Comparison of ENCODE assay signal across 10 cellular contexts in genomic region chr6:98764378-98764911, GRCh38.
DNase-seq lines count a peak whose midpoint lies in the region; ATAC-seq and TF ChIP-seq lines count a peak whose summit lies in the region.
"Had no signal": no experiment of that assay in that cellular context is flagged by ENCODE, and none has a peak within 500 bp of the region (broad histone marks: within the 10 kb centered on the region; RNA-seq: fewer than 3 reads in every experiment).

No MANE protein-coding gene starts in this region.

- H3K4me3 Mint-ChIP-seq in CD8-positive, alpha-beta memory T cell, result peak overlapping the region; percentile 37 to 83 (median 71)

- TF ChIP-seq CTCF in gastroesophageal sphincter (IDR thresholded peaks at IDR 0.05), result no peak

- WGBS in gastroesophageal sphincter (ENCODE audit: low coverage in 1 of 2), 2 donors, result 64 to 75% methylated on average over 1 of the region's 1 CpG

- peaks cover 6 to 13% (median 12%) of the 10 kb centered on the region in 3 donors for H3K4me1 Mint-ChIP-seq in CD8-positive, alpha-beta memory T cell

- peaks cover 0 to 1% (median 0%) of the 10 kb centered on the region in 3 donors for H3K36me3 Mint-ChIP-seq in CD8-positive, alpha-beta memory T cell

- no peak for TF ChIP-seq EP300 in gastroesophageal sphincter (IDR thresholded peaks at IDR 0.05)

- CTCF ChIA-PET in CD8-positive, alpha-beta memory T cell (lab: Charles Lee), result no interaction called here

- ATAC-seq in HG03439 (IDR thresholded peaks at IDR 0.05; ENCODE audit: unreplicated experiment), result no peak
- no peak for ATAC-seq in gastroesophageal sphincter

- no peaks in the 10 kb centered on the region for H3K9me3 ChIP-seq in CD8-positive, alpha-beta memory T cell (ENCODE audit: low read length)
- peaks cover 0 to 14% (median 0%) of the 10 kb centered on the region in 3 donors for H3K9me3 ChIP-seq in gastroesophageal sphincter

- no peak for DNase-seq in CD8-positive, alpha-beta memory T cell
- DNase-seq in OCI-M1 (lab: John Stamatoyannopoulos, UW), result peak; percentile 67
- peak; percentile 11 for DNase-seq in fibroblast of peridontal ligament (ENCODE audit: extremely low read depth)
- no peak for DNase-seq in skeletal muscle cell (ENCODE audit: low read depth)
- no peak for DNase-seq in DMS 273 treated with DMSO at 0.1 percent for 48 hours (lab: John Stamatoyannopoulos, UW)
- DNase-seq in activated CD4-positive, alpha-beta T cell treated with anti-CD3 and anti-CD28 coated beads, Interleukin-2, amount 50 U/mL, for 48 hours, result no peak
- DNase-seq: Karpas-422 had no signal

- no peaks in the 10 kb centered on the region for H3K36me3 ChIP-seq in CD8-positive, alpha-beta memory T cell (ENCODE audit: insufficient read depth, low read length)
- no peaks in the 10 kb centered on the region for H3K36me3 ChIP-seq in gastroesophageal sphincter

- H3K4me3 ChIP-seq in CD8-positive, alpha-beta memory T cell (ENCODE audit: low read length), result no peak overlapping the region
- peak overlapping the region; percentile 25 for H3K4me3 ChIP-seq in skeletal muscle cell (ENCODE audit: low read depth, low read length)
- peak overlapping the region in 1 of 2 donors; percentile 6 for H3K4me3 ChIP-seq in gastroesophageal sphincter

- TF ChIP-seq POLR2A in gastroesophageal sphincter (IDR thresholded peaks at IDR 0.05), result no peak

- H3K9me3 Mint-ChIP-seq in CD8-positive, alpha-beta memory T cell, result peaks cover 0 to 7% (median 0%) of the 10 kb centered on the region in 5 donors

- peak overlapping the region in 2 of 8 donors; percentile 26 to 47 for H3K27ac Mint-ChIP-seq in CD8-positive, alpha-beta memory T cell

- POLR2A ChIA-PET in CD8-positive, alpha-beta memory T cell (lab: Charles Lee), result no interaction called here

- no peak overlapping the region for H3K27ac ChIP-seq in CD8-positive, alpha-beta memory T cell (ENCODE audit: low read depth, low read length)
- no peak overlapping the region for H3K27ac ChIP-seq in gastroesophageal sphincter
- H3K27ac ChIP-seq: VCaP had no signal

- no peaks in the 10 kb centered on the region for H3K4me1 ChIP-seq in CD8-positive, alpha-beta memory T cell (ENCODE audit: insufficient read depth, low read length)
- no peaks in the 10 kb centered on the region for H3K4me1 ChIP-seq in gastroesophageal sphincter

- peaks cover 14 to 36% of the 10 kb centered on the region in 2 donors for H3K27me3 Mint-ChIP-seq in CD8-positive, alpha-beta memory T cell

- no peaks in the 10 kb centered on the region for H3K27me3 ChIP-seq in CD8-positive, alpha-beta memory T cell (ENCODE audit: insufficient read depth, low read length, poor library complexity, severe bottlenecking)
- H3K27me3 ChIP-seq in gastroesophageal sphincter, result peaks cover 8% of the 10 kb centered on the region

Comparison
In these comparisons a context has a peak if more than half of its experiments do, and no peak if none do; other contexts are left out.
1. DNase-seq: peak in OCI-M1 (single experiment) and fibroblast of peridontal ligament (single experiment); none in CD8-positive, alpha-beta memory T cell (0 of 5), skeletal muscle cell (single experiment), DMS 273 treated with DMSO at 0.1 percent for 48 hours (single experiment) and activated CD4-positive, alpha-beta T cell treated with anti-CD3 and anti-CD28 coated beads, Interleukin-2, amount 50 U/mL, for 48 hours (0 of 2).